ENCODE assay signal across 1 cellular context in the genomic region with DNA sequence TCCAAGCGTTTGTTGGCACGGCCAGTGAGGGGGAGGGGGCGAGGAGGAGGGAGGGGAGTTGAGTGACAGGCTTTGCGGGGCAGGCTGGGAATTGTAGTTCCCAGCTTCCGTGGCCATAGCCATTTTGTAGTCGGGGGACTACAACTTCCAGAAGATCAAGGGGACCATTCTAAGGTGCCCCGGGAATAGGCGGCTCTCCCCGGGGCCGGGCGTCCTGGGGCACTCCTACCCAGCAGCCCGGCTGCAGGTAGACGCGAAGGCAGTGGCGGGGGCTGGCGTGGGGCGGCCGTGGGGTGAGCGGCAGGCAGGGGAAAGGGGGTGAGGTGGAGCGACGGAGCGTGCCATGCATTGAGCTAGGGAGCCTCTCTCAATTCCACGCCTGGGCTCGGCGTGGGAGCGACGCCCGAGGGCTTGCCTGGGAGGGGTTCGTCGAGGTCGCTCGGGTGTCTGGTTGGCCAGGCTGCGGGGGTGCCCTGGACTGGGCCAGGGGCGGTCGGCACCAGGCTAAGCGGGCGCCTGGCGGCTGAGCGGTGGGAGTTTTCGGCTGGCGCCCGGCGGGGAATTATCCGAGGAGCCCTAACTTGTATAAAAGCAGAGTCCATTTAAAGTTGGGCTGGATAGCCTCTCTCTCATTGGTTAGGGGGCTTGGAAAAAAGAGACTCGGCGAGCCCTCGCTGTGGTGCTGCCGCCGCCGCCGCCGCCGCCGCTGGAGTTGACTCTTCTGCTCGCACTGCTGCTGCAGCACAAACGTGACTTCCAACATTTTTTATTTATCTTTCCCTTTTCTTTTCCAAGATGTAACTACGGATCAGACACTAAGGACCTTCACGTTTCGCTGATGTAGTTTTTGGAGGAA.
TF ChIP-seq lines count a peak whose summit lies in the region.

A gene (plus strand): TSS at position 709 of the 856 bp plus-strand sequence. CDS start 471 bp downstream, outside the sequence.

TF ChIP-seq in K562, 482 proteins besides CTCF, POLR2A, EP300 and RAD21 (continued from another document and continues in another):
- TF ChIP-seq, protein P1, sequence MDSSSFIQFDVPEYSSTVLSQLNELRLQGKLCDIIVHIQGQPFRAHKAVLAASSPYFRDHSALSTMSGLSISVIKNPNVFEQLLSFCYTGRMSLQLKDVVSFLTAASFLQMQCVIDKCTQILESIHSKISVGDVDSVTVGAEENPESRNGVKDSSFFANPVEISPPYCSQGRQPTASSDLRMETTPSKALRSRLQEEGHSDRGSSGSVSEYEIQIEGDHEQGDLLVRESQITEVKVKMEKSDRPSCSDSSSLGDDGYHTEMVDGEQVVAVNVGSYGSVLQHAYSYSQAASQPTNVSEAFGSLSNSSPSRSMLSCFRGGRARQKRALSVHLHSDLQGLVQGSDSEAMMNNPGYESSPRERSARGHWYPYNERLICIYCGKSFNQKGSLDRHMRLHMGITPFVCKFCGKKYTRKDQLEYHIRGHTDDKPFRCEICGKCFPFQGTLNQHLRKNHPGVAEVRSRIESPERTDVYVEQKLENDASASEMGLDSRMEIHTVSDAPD (CRISPR knock-in tag; IDR thresholded peaks at IDR 0.05) = no peak
- peak; percentile 51 for TF ChIP-seq LEF1 (IDR thresholded peaks at IDR 0.05)
- TF ChIP-seq FOSL1 (tag; conservative IDR thresholded peaks at IDR 0.05) = peak; percentile 36; the same call in 1 of the 2 replicates
- TF ChIP-seq POLR2AphosphoS5 (IDR thresholded peaks at IDR 0.05; ENCODE audit: control insufficient read depth, insufficient read depth, low read depth, low read length) = peak; percentile 48; the same call in 1 of the 2 replicates
- TF ChIP-seq CCAR2 (IDR thresholded peaks at IDR 0.05; ENCODE audit: low read depth, low read length) = no peak
- TF ChIP-seq ZNF551 (CRISPR knock-in tag; IDR thresholded peaks at IDR 0.05) = no peak
- TF ChIP-seq NR1H2 (CRISPR knock-in tag; IDR thresholded peaks at IDR 0.05) = no peak
- TF ChIP-seq, protein P2, sequence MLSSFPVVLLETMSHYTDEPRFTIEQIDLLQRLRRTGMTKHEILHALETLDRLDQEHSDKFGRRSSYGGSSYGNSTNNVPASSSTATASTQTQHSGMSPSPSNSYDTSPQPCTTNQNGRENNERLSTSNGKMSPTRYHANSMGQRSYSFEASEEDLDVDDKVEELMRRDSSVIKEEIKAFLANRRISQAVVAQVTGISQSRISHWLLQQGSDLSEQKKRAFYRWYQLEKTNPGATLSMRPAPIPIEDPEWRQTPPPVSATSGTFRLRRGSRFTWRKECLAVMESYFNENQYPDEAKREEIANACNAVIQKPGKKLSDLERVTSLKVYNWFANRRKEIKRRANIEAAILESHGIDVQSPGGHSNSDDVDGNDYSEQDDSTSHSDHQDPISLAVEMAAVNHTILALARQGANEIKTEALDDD (IDR thresholded peaks at IDR 0.05) = 0 out of 2 replicates have a peak, but pooled peaks have one; percentile 4
- TF ChIP-seq ZBED1 (IDR thresholded peaks at IDR 0.05) = no peak
- TF ChIP-seq MED1 (CRISPR knock-in tag; IDR thresholded peaks at IDR 0.05; ENCODE audit: borderline replicate concordance) = no peak
- peak; percentile 83 for TF ChIP-seq POLR2B (IDR thresholded peaks at IDR 0.05; ENCODE audit: low read depth, partially characterized antibody)
- peak; percentile 55; the same call in 1 of the 2 replicates for TF ChIP-seq MTA1 (IDR thresholded peaks at IDR 0.05; ENCODE audit: borderline replicate concordance)
- TF ChIP-seq, protein P3, sequence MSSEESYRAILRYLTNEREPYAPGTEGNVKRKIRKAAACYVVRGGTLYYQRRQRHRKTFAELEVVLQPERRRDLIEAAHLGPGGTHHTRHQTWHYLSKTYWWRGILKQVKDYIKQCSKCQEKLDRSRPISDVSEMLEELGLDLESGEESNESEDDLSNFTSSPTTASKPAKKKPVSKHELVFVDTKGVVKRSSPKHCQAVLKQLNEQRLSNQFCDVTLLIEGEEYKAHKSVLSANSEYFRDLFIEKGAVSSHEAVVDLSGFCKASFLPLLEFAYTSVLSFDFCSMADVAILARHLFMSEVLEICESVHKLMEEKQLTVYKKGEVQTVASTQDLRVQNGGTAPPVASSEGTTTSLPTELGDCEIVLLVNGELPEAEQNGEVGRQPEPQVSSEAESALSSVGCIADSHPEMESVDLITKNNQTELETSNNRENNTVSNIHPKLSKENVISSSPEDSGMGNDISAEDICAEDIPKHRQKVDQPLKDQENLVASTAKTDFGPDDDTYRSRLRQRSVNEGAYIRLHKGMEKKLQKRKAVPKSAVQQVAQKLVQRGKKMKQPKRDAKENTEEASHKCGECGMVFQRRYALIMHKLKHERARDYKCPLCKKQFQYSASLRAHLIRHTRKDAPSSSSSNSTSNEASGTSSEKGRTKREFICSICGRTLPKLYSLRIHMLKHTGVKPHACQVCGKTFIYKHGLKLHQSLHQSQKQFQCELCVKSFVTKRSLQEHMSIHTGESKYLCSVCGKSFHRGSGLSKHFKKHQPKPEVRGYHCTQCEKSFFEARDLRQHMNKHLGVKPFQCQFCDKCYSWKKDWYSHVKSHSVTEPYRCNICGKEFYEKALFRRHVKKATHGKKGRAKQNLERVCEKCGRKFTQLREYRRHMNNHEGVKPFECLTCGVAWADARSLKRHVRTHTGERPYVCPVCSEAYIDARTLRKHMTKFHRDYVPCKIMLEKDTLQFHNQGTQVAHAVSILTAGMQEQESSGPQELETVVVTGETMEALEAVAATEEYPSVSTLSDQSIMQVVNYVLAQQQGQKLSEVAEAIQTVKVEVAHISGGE (CRISPR knock-in tag; IDR thresholded peaks at IDR 0.05) = no peak; a peak in 2 of 6 replicates
- peak; percentile 38 for TF ChIP-seq RBM25 (IDR thresholded peaks at IDR 0.05; ENCODE audit: low read depth, low read length, severe bottlenecking)
- peak; percentile 22 for TF ChIP-seq HNRNPLL (IDR thresholded peaks at IDR 0.05; ENCODE audit: low read depth, low read length, poor library complexity, severe bottlenecking)
- TF ChIP-seq, protein P4, sequence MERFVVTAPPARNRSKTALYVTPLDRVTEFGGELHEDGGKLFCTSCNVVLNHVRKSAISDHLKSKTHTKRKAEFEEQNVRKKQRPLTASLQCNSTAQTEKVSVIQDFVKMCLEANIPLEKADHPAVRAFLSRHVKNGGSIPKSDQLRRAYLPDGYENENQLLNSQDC (CRISPR knock-in tag; IDR thresholded peaks at IDR 0.05) = peak; percentile 98; the same call in 1 of the 2 replicates
- peak; percentile 78; the same call in 1 of the 2 replicates for TF ChIP-seq RBM14 (IDR thresholded peaks at IDR 0.05; ENCODE audit: borderline replicate concordance, insufficient read depth, low read depth, low read length)
- TF ChIP-seq E2F3 (CRISPR knock-in tag; IDR thresholded peaks at IDR 0.05) = no peak
- TF ChIP-seq, protein P5, sequence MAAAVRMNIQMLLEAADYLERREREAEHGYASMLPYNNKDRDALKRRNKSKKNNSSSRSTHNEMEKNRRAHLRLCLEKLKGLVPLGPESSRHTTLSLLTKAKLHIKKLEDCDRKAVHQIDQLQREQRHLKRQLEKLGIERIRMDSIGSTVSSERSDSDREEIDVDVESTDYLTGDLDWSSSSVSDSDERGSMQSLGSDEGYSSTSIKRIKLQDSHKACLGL (CRISPR knock-in tag; IDR thresholded peaks at IDR 0.05; ENCODE audit: borderline replicate concordance, poor library complexity, severe bottlenecking) = no peak
- TF ChIP-seq PHF8 (IDR thresholded peaks at IDR 0.05; ENCODE audit: borderline replicate concordance, low read length) = peak; percentile 48; the same call in 1 of the 2 replicates
- TF ChIP-seq, protein P6, sequence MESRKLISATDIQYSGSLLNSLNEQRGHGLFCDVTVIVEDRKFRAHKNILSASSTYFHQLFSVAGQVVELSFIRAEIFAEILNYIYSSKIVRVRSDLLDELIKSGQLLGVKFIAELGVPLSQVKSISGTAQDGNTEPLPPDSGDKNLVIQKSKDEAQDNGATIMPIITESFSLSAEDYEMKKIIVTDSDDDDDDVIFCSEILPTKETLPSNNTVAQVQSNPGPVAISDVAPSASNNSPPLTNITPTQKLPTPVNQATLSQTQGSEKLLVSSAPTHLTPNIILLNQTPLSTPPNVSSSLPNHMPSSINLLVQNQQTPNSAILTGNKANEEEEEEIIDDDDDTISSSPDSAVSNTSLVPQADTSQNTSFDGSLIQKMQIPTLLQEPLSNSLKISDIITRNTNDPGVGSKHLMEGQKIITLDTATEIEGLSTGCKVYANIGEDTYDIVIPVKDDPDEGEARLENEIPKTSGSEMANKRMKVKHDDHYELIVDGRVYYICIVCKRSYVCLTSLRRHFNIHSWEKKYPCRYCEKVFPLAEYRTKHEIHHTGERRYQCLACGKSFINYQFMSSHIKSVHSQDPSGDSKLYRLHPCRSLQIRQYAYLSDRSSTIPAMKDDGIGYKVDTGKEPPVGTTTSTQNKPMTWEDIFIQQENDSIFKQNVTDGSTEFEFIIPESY (CRISPR knock-in tag; IDR thresholded peaks at IDR 0.05) = 0 out of 2 replicates have a peak, but pooled peaks have one; percentile 15
- peak; percentile 73 for TF ChIP-seq FIP1L1 (IDR thresholded peaks at IDR 0.05; ENCODE audit: low read depth, low read length, poor library complexity, severe bottlenecking)
- TF ChIP-seq, protein P7, sequence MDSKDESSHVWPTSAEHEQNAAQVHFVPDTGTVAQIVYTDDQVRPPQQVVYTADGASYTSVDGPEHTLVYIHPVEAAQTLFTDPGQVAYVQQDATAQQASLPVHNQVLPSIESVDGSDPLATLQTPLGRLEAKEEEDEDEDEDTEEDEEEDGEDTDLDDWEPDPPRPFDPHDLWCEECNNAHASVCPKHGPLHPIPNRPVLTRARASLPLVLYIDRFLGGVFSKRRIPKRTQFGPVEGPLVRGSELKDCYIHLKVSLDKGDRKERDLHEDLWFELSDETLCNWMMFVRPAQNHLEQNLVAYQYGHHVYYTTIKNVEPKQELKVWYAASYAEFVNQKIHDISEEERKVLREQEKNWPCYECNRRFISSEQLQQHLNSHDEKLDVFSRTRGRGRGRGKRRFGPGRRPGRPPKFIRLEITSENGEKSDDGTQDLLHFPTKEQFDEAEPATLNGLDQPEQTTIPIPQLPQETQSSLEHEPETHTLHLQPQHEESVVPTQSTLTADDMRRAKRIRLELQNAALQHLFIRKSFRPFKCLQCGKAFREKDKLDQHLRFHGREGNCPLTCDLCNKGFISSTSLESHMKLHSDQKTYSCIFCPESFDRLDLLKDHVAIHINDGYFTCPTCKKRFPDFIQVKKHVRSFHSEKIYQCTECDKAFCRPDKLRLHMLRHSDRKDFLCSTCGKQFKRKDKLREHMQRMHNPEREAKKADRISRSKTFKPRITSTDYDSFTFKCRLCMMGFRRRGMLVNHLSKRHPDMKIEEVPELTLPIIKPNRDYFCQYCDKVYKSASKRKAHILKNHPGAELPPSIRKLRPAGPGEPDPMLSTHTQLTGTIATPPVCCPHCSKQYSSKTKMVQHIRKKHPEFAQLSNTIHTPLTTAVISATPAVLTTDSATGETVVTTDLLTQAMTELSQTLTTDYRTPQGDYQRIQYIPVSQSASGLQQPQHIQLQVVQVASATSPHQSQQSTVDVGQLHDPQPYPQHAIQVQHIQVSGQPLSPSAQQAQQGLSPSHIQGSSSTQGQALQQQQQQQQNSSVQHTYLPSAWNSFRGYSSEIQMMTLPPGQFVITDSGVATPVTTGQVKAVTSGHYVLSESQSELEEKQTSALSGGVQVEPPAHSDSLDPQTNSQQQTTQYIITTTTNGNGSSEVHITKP (IDR thresholded peaks at IDR 0.05; ENCODE audit: partially characterized antibody) = peak; percentile 83
- TF ChIP-seq, protein P8, sequence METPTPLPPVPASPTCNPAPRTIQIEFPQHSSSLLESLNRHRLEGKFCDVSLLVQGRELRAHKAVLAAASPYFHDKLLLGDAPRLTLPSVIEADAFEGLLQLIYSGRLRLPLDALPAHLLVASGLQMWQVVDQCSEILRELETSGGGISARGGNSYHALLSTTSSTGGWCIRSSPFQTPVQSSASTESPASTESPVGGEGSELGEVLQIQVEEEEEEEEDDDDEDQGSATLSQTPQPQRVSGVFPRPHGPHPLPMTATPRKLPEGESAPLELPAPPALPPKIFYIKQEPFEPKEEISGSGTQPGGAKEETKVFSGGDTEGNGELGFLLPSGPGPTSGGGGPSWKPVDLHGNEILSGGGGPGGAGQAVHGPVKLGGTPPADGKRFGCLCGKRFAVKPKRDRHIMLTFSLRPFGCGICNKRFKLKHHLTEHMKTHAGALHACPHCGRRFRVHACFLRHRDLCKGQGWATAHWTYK (CRISPR knock-in tag; IDR thresholded peaks at IDR 0.05) = peak; percentile 84
- no peak for TF ChIP-seq KDM2B (CRISPR knock-in tag; IDR thresholded peaks at IDR 0.05)
- no peak for TF ChIP-seq MAFF (IDR thresholded peaks at IDR 0.05; ENCODE audit: low read length)
- peak; percentile 84 for TF ChIP-seq NFIC (IDR thresholded peaks at IDR 0.05)
- TF ChIP-seq, protein P9, sequence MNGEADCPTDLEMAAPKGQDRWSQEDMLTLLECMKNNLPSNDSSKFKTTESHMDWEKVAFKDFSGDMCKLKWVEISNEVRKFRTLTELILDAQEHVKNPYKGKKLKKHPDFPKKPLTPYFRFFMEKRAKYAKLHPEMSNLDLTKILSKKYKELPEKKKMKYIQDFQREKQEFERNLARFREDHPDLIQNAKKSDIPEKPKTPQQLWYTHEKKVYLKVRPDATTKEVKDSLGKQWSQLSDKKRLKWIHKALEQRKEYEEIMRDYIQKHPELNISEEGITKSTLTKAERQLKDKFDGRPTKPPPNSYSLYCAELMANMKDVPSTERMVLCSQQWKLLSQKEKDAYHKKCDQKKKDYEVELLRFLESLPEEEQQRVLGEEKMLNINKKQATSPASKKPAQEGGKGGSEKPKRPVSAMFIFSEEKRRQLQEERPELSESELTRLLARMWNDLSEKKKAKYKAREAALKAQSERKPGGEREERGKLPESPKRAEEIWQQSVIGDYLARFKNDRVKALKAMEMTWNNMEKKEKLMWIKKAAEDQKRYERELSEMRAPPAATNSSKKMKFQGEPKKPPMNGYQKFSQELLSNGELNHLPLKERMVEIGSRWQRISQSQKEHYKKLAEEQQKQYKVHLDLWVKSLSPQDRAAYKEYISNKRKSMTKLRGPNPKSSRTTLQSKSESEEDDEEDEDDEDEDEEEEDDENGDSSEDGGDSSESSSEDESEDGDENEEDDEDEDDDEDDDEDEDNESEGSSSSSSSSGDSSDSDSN (IDR thresholded peaks at IDR 0.05; ENCODE audit: borderline replicate concordance in 1 of 2, low read depth in 2 of 2, low read length in 2 of 2) = 0 out of 4 replicates have a peak, but pooled peaks of 1 of the 2 experiments have one; percentile 71
- TF ChIP-seq TEAD1 (CRISPR knock-in tag; IDR thresholded peaks at IDR 0.05) = peak; percentile 55 to 75; a peak in 1 of 4 replicates
- TF ChIP-seq HMGN3 (IDR thresholded peaks at IDR 0.05; ENCODE audit: borderline replicate concordance, extremely low read depth, insufficient read length, low read depth, low read length) = peak; percentile 83
- TF ChIP-seq HDAC2 (IDR thresholded peaks at IDR 0.05) = peak; percentile 39; the same call in 1 of the 2 replicates
- TF ChIP-seq, protein P10, sequence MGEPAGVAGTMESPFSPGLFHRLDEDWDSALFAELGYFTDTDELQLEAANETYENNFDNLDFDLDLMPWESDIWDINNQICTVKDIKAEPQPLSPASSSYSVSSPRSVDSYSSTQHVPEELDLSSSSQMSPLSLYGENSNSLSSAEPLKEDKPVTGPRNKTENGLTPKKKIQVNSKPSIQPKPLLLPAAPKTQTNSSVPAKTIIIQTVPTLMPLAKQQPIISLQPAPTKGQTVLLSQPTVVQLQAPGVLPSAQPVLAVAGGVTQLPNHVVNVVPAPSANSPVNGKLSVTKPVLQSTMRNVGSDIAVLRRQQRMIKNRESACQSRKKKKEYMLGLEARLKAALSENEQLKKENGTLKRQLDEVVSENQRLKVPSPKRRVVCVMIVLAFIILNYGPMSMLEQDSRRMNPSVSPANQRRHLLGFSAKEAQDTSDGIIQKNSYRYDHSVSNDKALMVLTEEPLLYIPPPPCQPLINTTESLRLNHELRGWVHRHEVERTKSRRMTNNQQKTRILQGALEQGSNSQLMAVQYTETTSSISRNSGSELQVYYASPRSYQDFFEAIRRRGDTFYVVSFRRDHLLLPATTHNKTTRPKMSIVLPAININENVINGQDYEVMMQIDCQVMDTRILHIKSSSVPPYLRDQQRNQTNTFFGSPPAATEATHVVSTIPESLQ (CRISPR knock-in tag; IDR thresholded peaks at IDR 0.05) = peak; percentile 32; the same call in 1 of the 2 replicates
- TF ChIP-seq PURB (CRISPR knock-in tag; IDR thresholded peaks at IDR 0.05; ENCODE audit: low read depth) = no peak
- TF ChIP-seq CHCHD3 (CRISPR knock-in tag; IDR thresholded peaks at IDR 0.05) = peak; percentile 75; the same call in 1 of the 2 replicates
- TF ChIP-seq TARDBP (IDR thresholded peaks at IDR 0.05) = peak; percentile 70
